In genomic region chr19:54444737-54445136, GRCh38 we compare ENCODE assay signal across 33 cellular contexts. TPM values are rescaled to one million over a fixed set of nuclear protein-coding genes. Genes with fewer than 3 reads are reported as not detected.
"Had no signal": no experiment of that assay in that cellular context is flagged by ENCODE, and none has a peak within 500 bp of the region (broad histone marks: within the 10 kb centered on the region; RNA-seq: fewer than 3 reads in every experiment).

No MANE protein-coding gene starts in this region.

- H3K27me3 ChIP-seq: breast epithelium, esophagus muscularis mucosa, heart right ventricle, tibial nerve had no signal

- H3K4me3 ChIP-seq: breast epithelium, esophagus muscularis mucosa, heart right ventricle, left ventricle myocardium inferior, tibial nerve had no signal

- H3K27me3 Mint-ChIP-seq: activated CD4-positive, alpha-beta memory T cell treated with anti-CD3 and anti-CD28 coated beads, Interleukin-2, amount 10 ng/mL, durations not matched to agents 7 days and 5 days; activated CD4-positive, alpha-beta T cell treated with anti-CD3 and anti-CD28 coated beads, Interleukin-2, amount 10 ng/mL, durations not matched to agents 7 days and 5 days; activated T-cell treated with anti-CD3 and anti-CD28 coated beads, Interleukin-2, amount 50 U/mL, for 24 hours; activated T-helper 17 cell treated with anti-CD3 and anti-CD28 coated beads, Interleukin-2, amount 50 U/mL, for 72 hours; central memory CD8-positive, alpha-beta T cell; naive B cell had no signal

- ATAC-seq: activated CD4-positive, CD25-positive, alpha-beta regulatory T cell treated with anti-CD3 and anti-CD28 coated beads, Interleukin-2, amount 50 U/mL, for 24 hours; activated T-helper 17 cell treated with anti-CD3 and anti-CD28 coated beads, Interleukin-2, amount 50 U/mL, for 72 hours; heart right ventricle; right cardiac atrium had no signal

- H3K27ac Mint-ChIP-seq: activated CD4-positive, alpha-beta memory T cell treated with anti-CD3 and anti-CD28 coated beads, Interleukin-2, amount 10 ng/mL, durations not matched to agents 7 days and 5 days; activated CD4-positive, alpha-beta T cell treated with anti-CD3 and anti-CD28 coated beads, Interleukin-2, amount 10 ng/mL, durations not matched to agents 7 days and 5 days; activated T-cell treated with anti-CD3 and anti-CD28 coated beads, Interleukin-2, amount 50 U/mL, for 24 hours; activated T-helper 17 cell treated with anti-CD3 and anti-CD28 coated beads, Interleukin-2, amount 50 U/mL, for 72 hours had no signal

- H3K9me3 Mint-ChIP-seq: activated CD4-positive, alpha-beta memory T cell treated with anti-CD3 and anti-CD28 coated beads, Interleukin-2, amount 10 ng/mL, durations not matched to agents 7 days and 5 days; activated CD4-positive, alpha-beta T cell treated with anti-CD3 and anti-CD28 coated beads, Interleukin-2, amount 10 ng/mL, durations not matched to agents 7 days and 5 days; activated T-cell treated with anti-CD3 and anti-CD28 coated beads, Interleukin-2, amount 50 U/mL, for 24 hours; activated T-helper 17 cell treated with anti-CD3 and anti-CD28 coated beads, Interleukin-2, amount 50 U/mL, for 72 hours; central memory CD8-positive, alpha-beta T cell; neural crest cell had no signal

- H3K36me3 ChIP-seq: breast epithelium had no signal

- H3K9me3 ChIP-seq: breast epithelium, esophagus muscularis mucosa, heart right ventricle, left ventricle myocardium inferior, tibial nerve had no signal

- H3K4me3 Mint-ChIP-seq: activated CD4-positive, alpha-beta memory T cell treated with anti-CD3 and anti-CD28 coated beads, Interleukin-2, amount 10 ng/mL, durations not matched to agents 7 days and 5 days; activated CD4-positive, alpha-beta T cell treated with anti-CD3 and anti-CD28 coated beads, Interleukin-2, amount 10 ng/mL, durations not matched to agents 7 days and 5 days; activated T-cell treated with anti-CD3 and anti-CD28 coated beads, Interleukin-2, amount 50 U/mL, for 24 hours; activated T-helper 17 cell treated with anti-CD3 and anti-CD28 coated beads, Interleukin-2, amount 50 U/mL, for 72 hours; central memory CD8-positive, alpha-beta T cell had no signal

- DNase-seq: activated CD4-positive, alpha-beta memory T cell treated with anti-CD3 and anti-CD28 coated beads, Interleukin-2, amount 10 ng/mL, durations not matched to agents 7 days and 5 days; activated CD4-positive, alpha-beta T cell treated with anti-CD3 and anti-CD28 coated beads, Interleukin-2, amount 10 ng/mL, durations not matched to agents 7 days and 5 days; activated CD8-positive, alpha-beta memory T cell treated with anti-CD3 and anti-CD28 coated beads, Interleukin-2, amount 50 U/mL, for 48 hours; activated gamma-delta T cell treated with Interleukin-2 at 50 U/mL for 16 hours; activated naive CD4-positive, alpha-beta T cell treated with anti-CD3 and anti-CD28 coated beads, Interleukin-2, amount 50 U/mL, for 16 hours; activated T-cell treated with anti-CD3 and anti-CD28 coated beads, Interleukin-2, amount 50 U/mL, for 24 hours; amniotic stem cell; dermis blood vessel endothelial cell; effector CD4-positive, alpha-beta T cell; foreskin melanocyte; heart right ventricle; left ventricle myocardium inferior; naive B cell; stimulated activated CD4-positive, alpha-beta T cell treated with anti-CD3 and anti-CD28 coated beads, Interleukin-2, amount 100 ng/mL, for 48 hours; stimulated activated naive CD4-positive, alpha-beta T cell treated with Interleukin-2 at 50 U/mL for 16 hours; T-helper 9 cell; WERI-Rb-1 had no signal

- H3K27ac ChIP-seq: breast epithelium, esophagus muscularis mucosa, heart right ventricle, left ventricle myocardium inferior, tibial nerve, WERI-Rb-1 had no signal

RNA-seq across cellular contexts. Expression of gene CDC42EP5, which starts 28.4 kb away (rescaled TPM):
- total RNA-seq: activated CD4-positive, alpha-beta memory T cell treated with anti-CD3 and anti-CD28 coated beads, Interleukin-2, amount 10 ng/mL, durations not matched to agents 7 days and 5 days; activated CD4-positive, alpha-beta T cell treated with anti-CD3 and anti-CD28 coated beads, Interleukin-2, amount 10 ng/mL, durations not matched to agents 7 days and 5 days; activated T-helper 17 cell treated with anti-CD3 and anti-CD28 coated beads, Interleukin-2, amount 50 U/mL, for 72 hours; T-helper 1 cell treated with Interleukin-12 subunit alpha and Interleukin-12 subunit beta and Interleukin-4 antibody, amounts not matched to agents 30 ng/mL and 1 ng/mL, for 36 hours had no signal

RNA-seq across cellular contexts. Expression of gene TTYH1, which starts 29.5 kb away (rescaled TPM):
- total RNA-seq: dermis blood vessel endothelial cell, glomerular endothelial cell, lung microvascular endothelial cell, mesenteric fat pad, osteoblast had no signal

RNA-seq across cellular contexts. Expression of gene LAIR2, which starts 57.9 kb away (rescaled TPM):
- total RNA-seq: astrocyte, breast epithelium, dermis blood vessel endothelial cell, esophagus muscularis mucosa, glomerular endothelial cell, left ventricle myocardium inferior, lung microvascular endothelial cell, neural crest cell, osteoblast, right cardiac atrium, temporal lobe, tibial nerve, urinary bladder had no signal
